Comparison of ENCODE assay signal across 16 cellular contexts in the genomic region with DNA sequence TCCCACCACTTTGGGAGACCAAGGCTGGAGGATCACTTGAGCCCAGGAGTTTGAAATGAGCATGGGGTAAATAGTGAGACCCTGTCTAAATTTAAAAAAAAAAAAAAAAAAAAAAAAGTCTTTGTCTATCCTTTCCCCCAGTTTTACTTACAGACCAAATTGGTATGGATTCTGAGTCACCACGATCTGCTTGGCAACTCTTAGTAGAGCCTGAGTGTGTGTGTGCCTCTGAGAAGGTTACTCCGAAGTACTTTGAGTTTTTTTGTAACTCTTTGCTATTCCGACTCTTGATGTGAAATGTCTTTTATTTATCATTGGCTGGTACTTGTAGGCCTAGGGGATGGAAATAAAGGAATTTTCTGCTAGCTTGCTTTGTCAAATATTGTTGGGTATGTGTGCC.
"Had no signal": no experiment of that assay in that cellular context is flagged by ENCODE, and none has a peak within 500 bp of the region (broad histone marks: within the 10 kb centered on the region; RNA-seq: fewer than 3 reads in every experiment).

No MANE protein-coding gene starts in this region.

- H3K4me1 ChIP-seq: colonic mucosa, prostate gland, right lobe of liver had no signal

- H3K27me3 ChIP-seq: cardiac muscle cell, colonic mucosa, right lobe of liver had no signal

- H3K9me3 ChIP-seq: colonic mucosa, prostate gland, right lobe of liver had no signal

- H3K27ac ChIP-seq: cardiac muscle cell, colonic mucosa, prostate gland, right lobe of liver had no signal

- H3K9me3 Mint-ChIP-seq: activated CD4-positive, alpha-beta memory T cell treated with anti-CD3 and anti-CD28 coated beads for 36 hours; activated naive CD8-positive, alpha-beta T cell treated with anti-CD3 and anti-CD28 coated beads for 36 hours; activated T-cell treated with anti-CD3 and anti-CD28 coated beads, Interleukin-2, amount 50 U/mL, for 4 hours; immature natural killer cell; naive thymus-derived CD4-positive, alpha-beta T cell; stimulated activated naive B cell treated with anti-CD40 and anti-IgM and Interleukin-4, amounts not matched to agents 10 μg/mL and 1 μg/mL and 100 μg/mL, for 72 hours; type B pancreatic cell had no signal

- H3K4me3 Mint-ChIP-seq: activated CD4-positive, alpha-beta memory T cell treated with anti-CD3 and anti-CD28 coated beads for 36 hours; activated naive CD8-positive, alpha-beta T cell treated with anti-CD3 and anti-CD28 coated beads for 36 hours; activated T-cell treated with anti-CD3 and anti-CD28 coated beads, Interleukin-2, amount 50 U/mL, for 4 hours; immature natural killer cell; naive thymus-derived CD4-positive, alpha-beta T cell; stimulated activated naive B cell treated with anti-CD40 and anti-IgM and Interleukin-4, amounts not matched to agents 10 μg/mL and 1 μg/mL and 100 μg/mL, for 72 hours; type B pancreatic cell had no signal

- DNase-seq: activated CD4-positive, alpha-beta memory T cell treated with anti-CD3 and anti-CD28 coated beads for 36 hours; activated effector memory CD4-positive, alpha-beta T cell treated with anti-CD3 and anti-CD28 coated beads, Interleukin-2, amount 50 U/mL, for 16 hours; activated naive CD8-positive, alpha-beta T cell treated with anti-CD3 and anti-CD28 coated beads for 36 hours; activated T-cell treated with anti-CD3 and anti-CD28 coated beads, Interleukin-2, amount 50 U/mL, for 4 hours; colonic mucosa; effector CD4-positive, alpha-beta T cell; glutamatergic neuron; immature natural killer cell; naive thymus-derived CD4-positive, alpha-beta T cell; right lobe of liver; stimulated activated CD4-positive, alpha-beta T cell treated with anti-CD3 and anti-CD28 coated beads, Interleukin-2, amount 100 ng/mL, for 24 hours; stimulated activated naive B cell treated with anti-CD40 and anti-IgM and Interleukin-4, amounts not matched to agents 10 μg/mL and 1 μg/mL and 100 μg/mL, for 72 hours had no signal

- ATAC-seq: activated T-cell treated with anti-CD3 and anti-CD28 coated beads, Interleukin-2, amount 50 U/mL, for 4 hours; naive thymus-derived CD4-positive, alpha-beta T cell; right lobe of liver; stimulated activated naive B cell treated with anti-CD40 and anti-IgM and Interleukin-4, amounts not matched to agents 10 μg/mL and 1 μg/mL and 100 μg/mL, for 72 hours had no signal

- H3K27ac Mint-ChIP-seq: activated CD4-positive, alpha-beta memory T cell treated with anti-CD3 and anti-CD28 coated beads for 36 hours; activated naive CD8-positive, alpha-beta T cell treated with anti-CD3 and anti-CD28 coated beads for 36 hours; immature natural killer cell; stimulated activated naive B cell treated with anti-CD40 and anti-IgM and Interleukin-4, amounts not matched to agents 10 μg/mL and 1 μg/mL and 100 μg/mL, for 72 hours; type B pancreatic cell had no signal

- H3K36me3 ChIP-seq: prostate gland had no signal

- H3K27me3 Mint-ChIP-seq: activated CD4-positive, alpha-beta memory T cell treated with anti-CD3 and anti-CD28 coated beads for 36 hours; activated naive CD8-positive, alpha-beta T cell treated with anti-CD3 and anti-CD28 coated beads for 36 hours; naive thymus-derived CD4-positive, alpha-beta T cell; stimulated activated naive B cell treated with anti-CD40 and anti-IgM and Interleukin-4, amounts not matched to agents 10 μg/mL and 1 μg/mL and 100 μg/mL, for 72 hours; type B pancreatic cell had no signal

- H3K4me3 ChIP-seq: cardiac muscle cell, colonic mucosa, lung, prostate gland, right lobe of liver had no signal
